1 cellular context compared by ENCODE assay signal in genomic region chr3:30662836-30663235, GRCh38.
TF ChIP-seq lines count a peak whose summit lies in the region.

No MANE protein-coding gene starts in this region.

TF ChIP-seq in GM23338, 12 proteins besides CTCF, POLR2A, EP300 and RAD21 (continued from another document):
- TF ChIP-seq, protein P1, sequence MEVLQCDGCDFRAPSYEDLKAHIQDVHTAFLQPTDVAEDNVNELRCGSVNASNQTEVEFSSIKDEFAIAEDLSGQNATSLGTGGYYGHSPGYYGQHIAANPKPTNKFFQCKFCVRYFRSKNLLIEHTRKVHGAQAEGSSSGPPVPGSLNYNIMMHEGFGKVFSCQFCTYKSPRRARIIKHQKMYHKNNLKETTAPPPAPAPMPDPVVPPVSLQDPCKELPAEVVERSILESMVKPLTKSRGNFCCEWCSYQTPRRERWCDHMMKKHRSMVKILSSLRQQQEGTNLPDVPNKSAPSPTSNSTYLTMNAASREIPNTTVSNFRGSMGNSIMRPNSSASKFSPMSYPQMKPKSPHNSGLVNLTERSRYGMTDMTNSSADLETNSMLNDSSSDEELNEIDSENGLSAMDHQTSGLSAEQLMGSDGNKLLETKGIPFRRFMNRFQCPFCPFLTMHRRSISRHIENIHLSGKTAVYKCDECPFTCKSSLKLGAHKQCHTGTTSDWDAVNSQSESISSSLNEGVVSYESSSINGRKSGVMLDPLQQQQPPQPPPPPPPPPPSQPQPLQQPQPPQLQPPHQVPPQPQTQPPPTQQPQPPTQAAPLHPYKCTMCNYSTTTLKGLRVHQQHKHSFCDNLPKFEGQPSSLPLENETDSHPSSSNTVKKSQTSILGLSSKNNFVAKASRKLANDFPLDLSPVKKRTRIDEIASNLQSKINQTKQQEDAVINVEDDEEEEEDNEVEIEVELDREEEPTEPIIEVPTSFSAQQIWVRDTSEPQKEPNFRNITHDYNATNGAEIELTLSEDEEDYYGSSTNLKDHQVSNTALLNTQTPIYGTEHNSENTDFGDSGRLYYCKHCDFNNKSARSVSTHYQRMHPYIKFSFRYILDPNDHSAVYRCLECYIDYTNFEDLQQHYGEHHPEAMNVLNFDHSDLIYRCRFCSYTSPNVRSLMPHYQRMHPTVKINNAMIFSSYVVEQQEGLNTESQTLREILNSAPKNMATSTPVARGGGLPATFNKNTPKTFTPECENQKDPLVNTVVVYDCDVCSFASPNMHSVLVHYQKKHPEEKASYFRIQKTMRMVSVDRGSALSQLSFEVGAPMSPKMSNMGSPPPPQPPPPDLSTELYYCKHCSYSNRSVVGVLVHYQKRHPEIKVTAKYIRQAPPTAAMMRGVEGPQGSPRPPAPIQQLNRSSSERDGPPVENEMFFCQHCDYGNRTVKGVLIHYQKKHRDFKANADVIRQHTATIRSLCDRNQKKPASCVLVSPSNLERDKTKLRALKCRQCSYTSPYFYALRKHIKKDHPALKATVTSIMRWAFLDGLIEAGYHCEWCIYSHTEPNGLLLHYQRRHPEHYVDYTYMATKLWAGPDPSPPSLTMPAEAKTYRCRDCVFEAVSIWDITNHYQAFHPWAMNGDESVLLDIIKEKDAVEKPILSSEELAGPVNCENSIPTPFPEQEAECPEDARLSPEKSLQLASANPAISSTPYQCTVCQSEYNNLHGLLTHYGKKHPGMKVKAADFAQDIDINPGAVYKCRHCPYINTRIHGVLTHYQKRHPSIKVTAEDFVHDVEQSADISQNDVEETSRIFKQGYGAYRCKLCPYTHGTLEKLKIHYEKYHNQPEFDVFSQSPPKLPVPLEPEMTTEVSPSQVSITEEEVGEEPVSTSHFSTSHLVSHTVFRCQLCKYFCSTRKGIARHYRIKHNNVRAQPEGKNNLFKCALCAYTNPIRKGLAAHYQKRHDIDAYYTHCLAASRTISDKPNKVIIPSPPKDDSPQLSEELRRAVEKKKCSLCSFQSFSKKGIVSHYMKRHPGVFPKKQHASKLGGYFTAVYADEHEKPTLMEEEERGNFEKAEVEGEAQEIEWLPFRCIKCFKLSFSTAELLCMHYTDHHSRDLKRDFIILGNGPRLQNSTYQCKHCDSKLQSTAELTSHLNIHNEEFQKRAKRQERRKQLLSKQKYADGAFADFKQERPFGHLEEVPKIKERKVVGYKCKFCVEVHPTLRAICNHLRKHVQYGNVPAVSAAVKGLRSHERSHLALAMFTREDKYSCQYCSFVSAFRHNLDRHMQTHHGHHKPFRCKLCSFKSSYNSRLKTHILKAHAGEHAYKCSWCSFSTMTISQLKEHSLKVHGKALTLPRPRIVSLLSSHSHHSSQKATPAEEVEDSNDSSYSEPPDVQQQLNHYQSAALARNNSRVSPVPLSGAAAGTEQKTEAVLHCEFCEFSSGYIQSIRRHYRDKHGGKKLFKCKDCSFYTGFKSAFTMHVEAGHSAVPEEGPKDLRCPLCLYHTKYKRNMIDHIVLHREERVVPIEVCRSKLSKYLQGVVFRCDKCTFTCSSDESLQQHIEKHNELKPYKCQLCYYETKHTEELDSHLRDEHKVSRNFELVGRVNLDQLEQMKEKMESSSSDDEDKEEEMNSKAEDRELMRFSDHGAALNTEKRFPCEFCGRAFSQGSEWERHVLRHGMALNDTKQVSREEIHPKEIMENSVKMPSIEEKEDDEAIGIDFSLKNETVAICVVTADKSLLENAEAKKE (CRISPR knock-in tag; IDR thresholded peaks at IDR 0.05), result no peak
- TF ChIP-seq STAT1 (IDR thresholded peaks at IDR 0.05; ENCODE audit: unreplicated experiment), result no peak
- no peak for TF ChIP-seq CREB1 (CRISPR knock-in tag; IDR thresholded peaks at IDR 0.05; ENCODE audit: low read depth)
- no peak for TF ChIP-seq EZH2phosphoT487 (IDR thresholded peaks at IDR 0.05; ENCODE audit: unreplicated experiment)
- TF ChIP-seq, protein P2, sequence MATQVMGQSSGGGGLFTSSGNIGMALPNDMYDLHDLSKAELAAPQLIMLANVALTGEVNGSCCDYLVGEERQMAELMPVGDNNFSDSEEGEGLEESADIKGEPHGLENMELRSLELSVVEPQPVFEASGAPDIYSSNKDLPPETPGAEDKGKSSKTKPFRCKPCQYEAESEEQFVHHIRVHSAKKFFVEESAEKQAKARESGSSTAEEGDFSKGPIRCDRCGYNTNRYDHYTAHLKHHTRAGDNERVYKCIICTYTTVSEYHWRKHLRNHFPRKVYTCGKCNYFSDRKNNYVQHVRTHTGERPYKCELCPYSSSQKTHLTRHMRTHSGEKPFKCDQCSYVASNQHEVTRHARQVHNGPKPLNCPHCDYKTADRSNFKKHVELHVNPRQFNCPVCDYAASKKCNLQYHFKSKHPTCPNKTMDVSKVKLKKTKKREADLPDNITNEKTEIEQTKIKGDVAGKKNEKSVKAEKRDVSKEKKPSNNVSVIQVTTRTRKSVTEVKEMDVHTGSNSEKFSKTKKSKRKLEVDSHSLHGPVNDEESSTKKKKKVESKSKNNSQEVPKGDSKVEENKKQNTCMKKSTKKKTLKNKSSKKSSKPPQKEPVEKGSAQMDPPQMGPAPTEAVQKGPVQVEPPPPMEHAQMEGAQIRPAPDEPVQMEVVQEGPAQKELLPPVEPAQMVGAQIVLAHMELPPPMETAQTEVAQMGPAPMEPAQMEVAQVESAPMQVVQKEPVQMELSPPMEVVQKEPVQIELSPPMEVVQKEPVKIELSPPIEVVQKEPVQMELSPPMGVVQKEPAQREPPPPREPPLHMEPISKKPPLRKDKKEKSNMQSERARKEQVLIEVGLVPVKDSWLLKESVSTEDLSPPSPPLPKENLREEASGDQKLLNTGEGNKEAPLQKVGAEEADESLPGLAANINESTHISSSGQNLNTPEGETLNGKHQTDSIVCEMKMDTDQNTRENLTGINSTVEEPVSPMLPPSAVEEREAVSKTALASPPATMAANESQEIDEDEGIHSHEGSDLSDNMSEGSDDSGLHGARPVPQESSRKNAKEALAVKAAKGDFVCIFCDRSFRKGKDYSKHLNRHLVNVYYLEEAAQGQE (IDR thresholded peaks at IDR 0.05; ENCODE audit: unreplicated experiment), result no peak
